8 cellular contexts compared by ENCODE assay signal in genomic region chr3:157239082-157239704, GRCh38.
DNase-seq lines count a peak whose midpoint lies in the region; ATAC-seq lines count a peak whose summit lies in the region.

No MANE protein-coding gene starts in this region.

- no peak overlapping the region for H3K27ac ChIP-seq in caudate nucleus (ENCODE audit: low read depth, low read length)

- DNase-seq in 8988T (peak; percentile 29), NCI-H1417 treated with DMSO at 0.1 percent for 48 hours (lab: John Stamatoyannopoulos, UW) (peak; percentile 7), caudate nucleus (lab: John Stamatoyannopoulos, UW) (peak in 55 of 61 donors; percentile 3 to 70 (median 39)), left lobe of liver (ENCODE audit: low spot score) (peak; percentile 67)
- peak; percentile 29 to 46 (median 40) for DNase-seq in activated CD4-positive, CD25-positive, alpha-beta regulatory T cell (lab: John Stamatoyannopoulos, UW)
- peak; percentile 54 to 69 (median 65) for DNase-seq in stimulated activated CD4-positive, alpha-beta T cell treated with anti-CD3 and anti-CD28 coated beads, TNF-alpha, amount 100 ng/mL, for 48 hours (ENCODE audit: low read depth in 3 of 3)

- ATAC-seq in GM18498 (IDR thresholded peaks at IDR 0.05; ENCODE audit: unreplicated experiment) = peak; percentile 100
- peak; percentile 99 for ATAC-seq in HG02852 (IDR thresholded peaks at IDR 0.05; ENCODE audit: unreplicated experiment)
- peak; percentile 99 for ATAC-seq in left lobe of liver

Comparison
In these comparisons a context has a peak if more than half of its experiments do, and no peak if none do; other contexts are left out.
1. DNase-seq: peak in every context shown above with its lines; median percentile 67 in left lobe of liver; 65 in stimulated activated CD4-positive, alpha-beta T cell treated with anti-CD3 and anti-CD28 coated beads, TNF-alpha, amount 100 ng/mL, for 48 hours; 40 in activated CD4-positive, CD25-positive, alpha-beta regulatory T cell; 39 in caudate nucleus; 29 in 8988T; 7 in NCI-H1417 treated with DMSO at 0.1 percent for 48 hours.